8 cellular contexts compared by ENCODE assay signal in genomic region chr12:1595026-1595561, GRCh38. TPM values are rescaled to one million over a fixed set of nuclear protein-coding genes. Genes with fewer than 3 reads are reported as not detected.
DNase-seq lines count a peak whose midpoint lies in the region; ATAC-seq and TF ChIP-seq lines count a peak whose summit lies in the region.

No MANE protein-coding gene starts in this region.

- H3K27ac ChIP-seq in RWPE2 (ENCODE audit: poor library complexity, severe bottlenecking) (peak overlapping the region; percentile 83), neural progenitor cell (no peak overlapping the region)

- H3K36me3 ChIP-seq in RWPE2 (ENCODE audit: low read depth), result peaks cover 7% of the 10 kb centered on the region; the same call in 1 of the 2 replicates
- no peaks in the 10 kb centered on the region for H3K36me3 ChIP-seq in neural progenitor cell

- peaks cover 48% of the 10 kb centered on the region for H3K4me1 Mint-ChIP-seq in neural progenitor cell

- ATAC-seq in GM19372 (IDR thresholded peaks at IDR 0.05; ENCODE audit: low read depth, unreplicated experiment) (peak; percentile 3), RWPE2 (ENCODE audit: low read depth) (no peak), left lobe of liver (no peak)

- no peaks in the 10 kb centered on the region for H3K9me3 Mint-ChIP-seq in neural progenitor cell

- TF ChIP-seq CTCF in RWPE2 (IDR thresholded peaks at IDR 0.05; ENCODE audit: poor library complexity, severe bottlenecking) (no peak), neural progenitor cell (IDR thresholded peaks at IDR 0.05) (no peak), GM10266 (IDR thresholded peaks at IDR 0.05; ENCODE audit: control insufficient read depth, insufficient read depth, low read depth, missing control alignments) (no peak)

- DNase-seq in RWPE2 (ENCODE audit: low spot score) (no peak), erythroblast (lab: John Stamatoyannopoulos, UW) (peak; percentile 44 to 51), neural progenitor cell (ENCODE audit: low spot score) (peak; percentile 39), left lobe of liver (ENCODE audit: low spot score) (no peak), NCI-H748 treated with DMSO at 0.1 percent for 48 hours (lab: John Stamatoyannopoulos, UW) (no peak), GM10266 (ENCODE audit: extremely low spot score) (no peak)
- DNase-seq in activated effector memory CD4-positive, alpha-beta T cell treated with Interleukin-2 at 50 U/mL for 16 hours, result no peak

- H3F3A ChIP-seq in neural progenitor cell (ENCODE audit: low read depth), result peaks cover 51% of the 10 kb centered on the region

- H3K27ac Mint-ChIP-seq in neural progenitor cell, result peak overlapping the region; percentile 69

- H3K4me3 ChIP-seq in RWPE2 (ENCODE audit: severe bottlenecking) (peak overlapping the region; percentile 100), neural progenitor cell (peak overlapping the region; percentile 86)

- TF ChIP-seq POLR2A in erythroblast (IDR thresholded peaks at IDR 0.05; ENCODE audit: low read length), result peak; percentile 3

- no peaks in the 10 kb centered on the region for H3K27me3 ChIP-seq in RWPE2 (ENCODE audit: insufficient read depth, poor library complexity, severe bottlenecking)
- peaks cover 17% of the 10 kb centered on the region for H3K27me3 ChIP-seq in neural progenitor cell

- H3K9ac ChIP-seq in neural progenitor cell, result no peak overlapping the region

- peaks cover 7% of the 10 kb centered on the region for H3K36me3 Mint-ChIP-seq in neural progenitor cell

- H3K4me3 Mint-ChIP-seq in neural progenitor cell, result peak overlapping the region; percentile 89

- H3K4me1 ChIP-seq in RWPE2 (ENCODE audit: insufficient read depth, poor library complexity, severe bottlenecking) (peaks cover 23% of the 10 kb centered on the region), neural progenitor cell (peaks cover 25% of the 10 kb centered on the region)

- no peak overlapping the region for H2AFZ ChIP-seq in neural progenitor cell (replicated peaks)

- peak overlapping the region; percentile 77 for H3K4me2 ChIP-seq in neural progenitor cell

- H3K27me3 Mint-ChIP-seq in neural progenitor cell (ENCODE audit: insufficient read depth, low read depth), result peaks cover 9% of the 10 kb centered on the region

- H4K20me1 ChIP-seq in neural progenitor cell (ENCODE audit: low read depth), result peaks cover 58% of the 10 kb centered on the region

- H3K9me3 ChIP-seq in RWPE2 (ENCODE audit: severe bottlenecking) (no peaks in the 10 kb centered on the region), neural progenitor cell (ENCODE audit: low read depth) (no peaks in the 10 kb centered on the region)

- peaks cover 81% of the 10 kb centered on the region for H3K79me2 ChIP-seq in neural progenitor cell (ENCODE audit: low read depth)

RNA-seq across cellular contexts. Expression of gene FBXL14, which starts 0.7 kb away (rescaled TPM):
- total RNA-seq in neural progenitor cell (ENCODE audit: low replicate concordance) (27.3 and 64.6 TPM in 2 replicates), left lobe of liver (7.3 TPM)

RNA-seq across cellular contexts. Expression of gene WNT5B, which starts 33.9 kb away (rescaled TPM):
- total RNA-seq in neural progenitor cell (ENCODE audit: low replicate concordance), result 43.7 and 73.8 TPM in 2 replicates
- 4.2 TPM for total RNA-seq in left lobe of liver

Comparison
In these comparisons a context has a peak if more than half of its experiments do, and no peak if none do; other contexts are left out.
1. DNase-seq: peak in erythroblast (2 of 2) and neural progenitor cell (single experiment); none in RWPE2 (single experiment), left lobe of liver (single experiment), NCI-H748 treated with DMSO at 0.1 percent for 48 hours (single experiment), activated effector memory CD4-positive, alpha-beta T cell treated with Interleukin-2 at 50 U/mL for 16 hours (single experiment) and GM10266 (single experiment).